Comparison of ENCODE assay signal across 1 cellular context in genomic region chr19:13102666-13103584, GRCh38.
TF ChIP-seq lines count a peak whose summit lies in the region.

TSS of gene LYL1 (minus strand) at chr19:13102858. CDS start at chr19:13101171, 1,687 bp downstream.

TF ChIP-seq in GM12878, 131 proteins besides CTCF, POLR2A, EP300 and RAD21 (continued from another document and continues in another):
- peak; percentile 83 for TF ChIP-seq RAD51 (IDR thresholded peaks at IDR 0.05)
- peak; percentile 91 for TF ChIP-seq NR2F1 (conservative IDR thresholded peaks at IDR 0.05)
- TF ChIP-seq HDAC6 (IDR thresholded peaks at IDR 0.05; ENCODE audit: unreplicated experiment) = no peak
- no peak for TF ChIP-seq SUPT20H (IDR thresholded peaks at IDR 0.05; ENCODE audit: borderline replicate concordance, control insufficient read depth, low read depth, low read length)
- TF ChIP-seq PBX3 (IDR thresholded peaks at IDR 0.05; ENCODE audit: insufficient replicate concordance, low read depth, low read length) = no peak
- no peak for TF ChIP-seq EGR1 (IDR thresholded peaks at IDR 0.05; ENCODE audit: borderline replicate concordance in 1 of 2, low read depth in 2 of 2, low read length in 2 of 2)
- no peak for TF ChIP-seq STAT3 (IDR thresholded peaks at IDR 0.05; ENCODE audit: low read depth, low read length)
- TF ChIP-seq, protein P1, sequence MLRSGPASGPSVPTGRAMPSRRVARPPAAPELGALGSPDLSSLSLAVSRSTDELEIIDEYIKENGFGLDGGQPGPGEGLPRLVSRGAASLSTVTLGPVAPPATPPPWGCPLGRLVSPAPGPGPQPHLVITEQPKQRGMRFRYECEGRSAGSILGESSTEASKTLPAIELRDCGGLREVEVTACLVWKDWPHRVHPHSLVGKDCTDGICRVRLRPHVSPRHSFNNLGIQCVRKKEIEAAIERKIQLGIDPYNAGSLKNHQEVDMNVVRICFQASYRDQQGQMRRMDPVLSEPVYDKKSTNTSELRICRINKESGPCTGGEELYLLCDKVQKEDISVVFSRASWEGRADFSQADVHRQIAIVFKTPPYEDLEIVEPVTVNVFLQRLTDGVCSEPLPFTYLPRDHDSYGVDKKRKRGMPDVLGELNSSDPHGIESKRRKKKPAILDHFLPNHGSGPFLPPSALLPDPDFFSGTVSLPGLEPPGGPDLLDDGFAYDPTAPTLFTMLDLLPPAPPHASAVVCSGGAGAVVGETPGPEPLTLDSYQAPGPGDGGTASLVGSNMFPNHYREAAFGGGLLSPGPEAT (IDR thresholded peaks at IDR 0.05; ENCODE audit: low read depth) = peak; percentile 68
- TF ChIP-seq IKZF2 (IDR thresholded peaks at IDR 0.05) = peak; percentile 71 to 76; a peak in 3 of 4 replicates
- TF ChIP-seq, protein P2, sequence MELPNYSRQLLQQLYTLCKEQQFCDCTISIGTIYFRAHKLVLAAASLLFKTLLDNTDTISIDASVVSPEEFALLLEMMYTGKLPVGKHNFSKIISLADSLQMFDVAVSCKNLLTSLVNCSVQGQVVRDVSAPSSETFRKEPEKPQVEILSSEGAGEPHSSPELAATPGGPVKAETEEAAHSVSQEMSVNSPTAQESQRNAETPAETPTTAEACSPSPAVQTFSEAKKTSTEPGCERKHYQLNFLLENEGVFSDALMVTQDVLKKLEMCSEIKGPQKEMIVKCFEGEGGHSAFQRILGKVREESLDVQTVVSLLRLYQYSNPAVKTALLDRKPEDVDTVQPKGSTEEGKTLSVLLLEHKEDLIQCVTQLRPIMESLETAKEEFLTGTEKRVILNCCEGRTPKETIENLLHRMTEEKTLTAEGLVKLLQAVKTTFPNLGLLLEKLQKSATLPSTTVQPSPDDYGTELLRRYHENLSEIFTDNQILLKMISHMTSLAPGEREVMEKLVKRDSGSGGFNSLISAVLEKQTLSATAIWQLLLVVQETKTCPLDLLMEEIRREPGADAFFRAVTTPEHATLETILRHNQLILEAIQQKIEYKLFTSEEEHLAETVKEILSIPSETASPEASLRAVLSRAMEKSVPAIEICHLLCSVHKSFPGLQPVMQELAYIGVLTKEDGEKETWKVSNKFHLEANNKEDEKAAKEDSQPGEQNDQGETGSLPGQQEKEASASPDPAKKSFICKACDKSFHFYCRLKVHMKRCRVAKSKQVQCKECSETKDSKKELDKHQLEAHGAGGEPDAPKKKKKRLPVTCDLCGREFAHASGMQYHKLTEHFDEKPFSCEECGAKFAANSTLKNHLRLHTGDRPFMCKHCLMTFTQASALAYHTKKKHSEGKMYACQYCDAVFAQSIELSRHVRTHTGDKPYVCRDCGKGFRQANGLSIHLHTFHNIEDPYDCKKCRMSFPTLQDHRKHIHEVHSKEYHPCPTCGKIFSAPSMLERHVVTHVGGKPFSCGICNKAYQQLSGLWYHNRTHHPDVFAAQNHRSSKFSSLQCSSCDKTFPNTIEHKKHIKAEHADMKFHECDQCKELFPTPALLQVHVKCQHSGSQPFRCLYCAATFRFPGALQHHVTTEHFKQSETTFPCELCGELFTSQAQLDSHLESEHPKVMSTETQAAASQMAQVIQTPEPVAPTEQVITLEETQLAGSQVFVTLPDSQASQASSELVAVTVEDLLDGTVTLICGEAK (IDR thresholded peaks at IDR 0.05; ENCODE audit: borderline replicate concordance) = peak; percentile 34; the same call in 1 of the 2 replicates
- no peak for TF ChIP-seq TCF3 (IDR thresholded peaks at IDR 0.05; ENCODE audit: borderline replicate concordance, insufficient read depth, low read depth, low read length)
- 0 out of 2 replicates have a peak, but pooled peaks have one; percentile 37 for TF ChIP-seq ASH2L (IDR thresholded peaks at IDR 0.05; ENCODE audit: borderline replicate concordance, low read depth)
- TF ChIP-seq, protein P3, sequence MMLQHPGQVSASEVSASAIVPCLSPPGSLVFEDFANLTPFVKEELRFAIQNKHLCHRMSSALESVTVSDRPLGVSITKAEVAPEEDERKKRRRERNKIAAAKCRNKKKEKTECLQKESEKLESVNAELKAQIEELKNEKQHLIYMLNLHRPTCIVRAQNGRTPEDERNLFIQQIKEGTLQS (IDR thresholded peaks at IDR 0.05; ENCODE audit: borderline replicate concordance, extremely low read depth, low read depth, low read length) = no peak; the same call in 1 of the 2 replicates
- TF ChIP-seq YY1 (IDR thresholded peaks at IDR 0.05; ENCODE audit: low read depth, low read length) = no peak
- TF ChIP-seq RCOR1 (conservative IDR thresholded peaks at IDR 0.05; ENCODE audit: low read depth, low read length) = no peak
- TF ChIP-seq RELA (IDR thresholded peaks at IDR 0.05; ENCODE audit: borderline replicate concordance, partially characterized antibody) = no peak
- TF ChIP-seq, protein P4, sequence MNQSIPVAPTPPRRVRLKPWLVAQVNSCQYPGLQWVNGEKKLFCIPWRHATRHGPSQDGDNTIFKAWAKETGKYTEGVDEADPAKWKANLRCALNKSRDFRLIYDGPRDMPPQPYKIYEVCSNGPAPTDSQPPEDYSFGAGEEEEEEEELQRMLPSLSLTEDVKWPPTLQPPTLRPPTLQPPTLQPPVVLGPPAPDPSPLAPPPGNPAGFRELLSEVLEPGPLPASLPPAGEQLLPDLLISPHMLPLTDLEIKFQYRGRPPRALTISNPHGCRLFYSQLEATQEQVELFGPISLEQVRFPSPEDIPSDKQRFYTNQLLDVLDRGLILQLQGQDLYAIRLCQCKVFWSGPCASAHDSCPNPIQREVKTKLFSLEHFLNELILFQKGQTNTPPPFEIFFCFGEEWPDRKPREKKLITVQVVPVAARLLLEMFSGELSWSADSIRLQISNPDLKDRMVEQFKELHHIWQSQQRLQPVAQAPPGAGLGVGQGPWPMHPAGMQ (IDR thresholded peaks at IDR 0.05; ENCODE audit: borderline replicate concordance) = no peak
- TF ChIP-seq EED (IDR thresholded peaks at IDR 0.05; ENCODE audit: low read depth) = peak; percentile 73
- peak; percentile 62 for TF ChIP-seq MTA2 (IDR thresholded peaks at IDR 0.05; ENCODE audit: low read depth)
- no peak for TF ChIP-seq IRF4 (IDR thresholded peaks at IDR 0.05; ENCODE audit: low read depth, low read length)
- no peak for TF ChIP-seq ESRRA (IDR thresholded peaks at IDR 0.05; ENCODE audit: low read length)
- TF ChIP-seq BHLHE40 (IDR thresholded peaks at IDR 0.05; ENCODE audit: borderline replicate concordance in 1 of 2, low read depth in 2 of 2, low read length in 1 of 2) = peak; percentile 63 to 77
- TF ChIP-seq MYC (IDR thresholded peaks at IDR 0.05; ENCODE audit: insufficient read depth, insufficient read length, insufficient replicate concordance, low read length, severe bottlenecking) = no peak
- TF ChIP-seq EZH2 (IDR thresholded peaks at IDR 0.05; ENCODE audit: borderline replicate concordance, control insufficient read depth, low read depth, low read length) = no peak
- no peak for TF ChIP-seq ZBTB33 (IDR thresholded peaks at IDR 0.05)
- no peak for TF ChIP-seq SKIL (IDR thresholded peaks at IDR 0.05; ENCODE audit: low read depth, poor library complexity, severe bottlenecking)
- TF ChIP-seq LARP7 (IDR thresholded peaks at IDR 0.05) = peak; percentile 79
- peak; percentile 80 for TF ChIP-seq GATAD2B (conservative IDR thresholded peaks at IDR 0.05; ENCODE audit: low read depth)
- TF ChIP-seq WRNIP1 (IDR thresholded peaks at IDR 0.05; ENCODE audit: borderline replicate concordance, low read depth, low read length) = no peak
- TF ChIP-seq, protein P5, sequence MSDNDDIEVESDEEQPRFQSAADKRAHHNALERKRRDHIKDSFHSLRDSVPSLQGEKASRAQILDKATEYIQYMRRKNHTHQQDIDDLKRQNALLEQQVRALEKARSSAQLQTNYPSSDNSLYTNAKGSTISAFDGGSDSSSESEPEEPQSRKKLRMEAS (IDR thresholded peaks at IDR 0.05; ENCODE audit: low read depth, low read length) = peak; percentile 63
- TF ChIP-seq ATF2 (IDR thresholded peaks at IDR 0.05; ENCODE audit: low read length) = no peak
- no peak for TF ChIP-seq NFYA (IDR thresholded peaks at IDR 0.05; ENCODE audit: borderline replicate concordance, low read depth, low read length)
- TF ChIP-seq FOS (IDR thresholded peaks at IDR 0.05; ENCODE audit: borderline replicate concordance, extremely low read depth, insufficient read length) = no peak
- peak; percentile 79 for TF ChIP-seq IKZF1 (conservative IDR thresholded peaks at IDR 0.05)
- TF ChIP-seq SREBF2 (IDR thresholded peaks at IDR 0.05; ENCODE audit: low read length) = no peak
- TF ChIP-seq CHD1 (IDR thresholded peaks at IDR 0.05; ENCODE audit: low read depth, low read length) = no peak
- no peak for TF ChIP-seq JUND (IDR thresholded peaks at IDR 0.05; ENCODE audit: low read depth, low read length)
- no peak for TF ChIP-seq MTA3 (IDR thresholded peaks at IDR 0.05; ENCODE audit: borderline replicate concordance, low read length)
- no peak for TF ChIP-seq TCF12 (IDR thresholded peaks at IDR 0.05; ENCODE audit: low read depth, low read length)
- TF ChIP-seq ZNF217 (IDR thresholded peaks at IDR 0.05) = 0 out of 2 replicates have a peak, but pooled peaks have one; percentile 40
- TF ChIP-seq KDM1A (IDR thresholded peaks at IDR 0.05; ENCODE audit: borderline replicate concordance) = no peak
- TF ChIP-seq GABPA (IDR thresholded peaks at IDR 0.05; ENCODE audit: low read depth) = no peak
- TF ChIP-seq CHD2 (IDR thresholded peaks at IDR 0.05; ENCODE audit: borderline replicate concordance, low read depth, low read length) = no peak; the same call in 1 of the 2 replicates
